ENCODE assay signal across 1 cellular context in genomic region chr6:14709066-14709670, GRCh38.
TF ChIP-seq lines count a peak whose summit lies in the region.

No MANE protein-coding gene starts in this region.

TF ChIP-seq in K562, 482 proteins besides CTCF, POLR2A, EP300 and RAD21 (continued from another document and continues in another):
- TF ChIP-seq ZNF609 (CRISPR knock-in tag; IDR thresholded peaks at IDR 0.05; ENCODE audit: borderline replicate concordance) (no peak), ATF6 (CRISPR knock-in tag; IDR thresholded peaks at IDR 0.05) (no peak), HOXB6 (CRISPR knock-in tag; IDR thresholded peaks at IDR 0.05; ENCODE audit: borderline replicate concordance) (no peak), ZNF239 (CRISPR knock-in tag; IDR thresholded peaks at IDR 0.05) (0 out of 2 replicates have a peak, but pooled peaks have one; percentile 15), SRF (CRISPR knock-in tag; IDR thresholded peaks at IDR 0.05) (no peak), PTTG1 (tag; IDR thresholded peaks at IDR 0.05; ENCODE audit: low read depth) (no peak), ZNF592 (IDR thresholded peaks at IDR 0.05) (peak; percentile 86), MBD2 (IDR thresholded peaks at IDR 0.05; ENCODE audit: borderline replicate concordance, low read depth) (no peak), ARHGAP35 (IDR thresholded peaks at IDR 0.05; ENCODE audit: partially characterized antibody) (no peak), ZNF77 (CRISPR knock-in tag; IDR thresholded peaks at IDR 0.05) (no peak), ZNF224 (CRISPR knock-in tag; IDR thresholded peaks at IDR 0.05) (no peak), MEF2D (tag; conservative IDR thresholded peaks at IDR 0.05; ENCODE audit: low read depth) (peak; percentile 25; the same call in 1 of the 2 replicates), TCF7 (IDR thresholded peaks at IDR 0.05; ENCODE audit: borderline replicate concordance) (no peak), RBFOX2 (IDR thresholded peaks at IDR 0.05; ENCODE audit: low read depth, low read length) (0 out of 2 replicates have a peak, but pooled peaks have one; percentile 21), SNIP1 (IDR thresholded peaks at IDR 0.05; ENCODE audit: low read depth) (no peak), CEBPG (CRISPR knock-in tag; IDR thresholded peaks at IDR 0.05) (peak; percentile 54), CEBPG (tag; conservative IDR thresholded peaks at IDR 0.05 in 1 of 2, IDR thresholded peaks at IDR 0.05 in 1 of 2) (no peak), MTF1 (CRISPR knock-in tag; IDR thresholded peaks at IDR 0.05; ENCODE audit: borderline replicate concordance) (no peak), KDM2B (CRISPR knock-in tag; IDR thresholded peaks at IDR 0.05) (no peak), ZFP1 (CRISPR knock-in tag; IDR thresholded peaks at IDR 0.05) (no peak), SMAD1 (IDR thresholded peaks at IDR 0.05; ENCODE audit: low read depth, low read length, partially characterized antibody) (no peak), MCM3 (IDR thresholded peaks at IDR 0.05) (no peak), COPS2 (conservative IDR thresholded peaks at IDR 0.05) (no peak), EP400 (IDR thresholded peaks at IDR 0.05) (no peak), NFYB (IDR thresholded peaks at IDR 0.05; ENCODE audit: extremely low read depth, insufficient read length) (no peak), MEF2A (IDR thresholded peaks at IDR 0.05; ENCODE audit: control insufficient read depth, low read depth, low read length) (no peak), NCOA4 (IDR thresholded peaks at IDR 0.05; ENCODE audit: partially characterized antibody) (no peak), ELF4 (CRISPR knock-in tag; IDR thresholded peaks at IDR 0.05) (no peak), SETDB1 (IDR thresholded peaks at IDR 0.05; ENCODE audit: low read length) (no peak), ID3 (CRISPR knock-in tag; IDR thresholded peaks at IDR 0.05) (no peak), ID3 (tag; IDR thresholded peaks at IDR 0.05) (no peak), ZNF175 (CRISPR knock-in tag; IDR thresholded peaks at IDR 0.05; ENCODE audit: low read depth) (no peak), CREB3L1 (IDR thresholded peaks at IDR 0.05; ENCODE audit: borderline replicate concordance, low read depth) (no peak), C11orf30 (IDR thresholded peaks at IDR 0.05; ENCODE audit: low read depth) (peak; percentile 48; the same call in 1 of the 2 replicates), BRD9 (IDR thresholded peaks at IDR 0.05; ENCODE audit: low read depth, partially characterized antibody) (no peak), RBM17 (IDR thresholded peaks at IDR 0.05; ENCODE audit: borderline replicate concordance, low read depth, low read length) (no peak), MITF (IDR thresholded peaks at IDR 0.05) (no peak), AFF4 (CRISPR knock-in tag; IDR thresholded peaks at IDR 0.05) (no peak), ETS2 (tag; IDR thresholded peaks at IDR 0.05; ENCODE audit: borderline replicate concordance, poor library complexity, severe bottlenecking) (no peak), PRMT5 (CRISPR knock-in tag; IDR thresholded peaks at IDR 0.05) (no peak), TAF7 (tag; IDR thresholded peaks at IDR 0.05) (no peak), STAT6 (CRISPR knock-in tag; IDR thresholded peaks at IDR 0.05) (no peak)
